ENCODE assay signal across 1 cellular context in the genomic region with DNA sequence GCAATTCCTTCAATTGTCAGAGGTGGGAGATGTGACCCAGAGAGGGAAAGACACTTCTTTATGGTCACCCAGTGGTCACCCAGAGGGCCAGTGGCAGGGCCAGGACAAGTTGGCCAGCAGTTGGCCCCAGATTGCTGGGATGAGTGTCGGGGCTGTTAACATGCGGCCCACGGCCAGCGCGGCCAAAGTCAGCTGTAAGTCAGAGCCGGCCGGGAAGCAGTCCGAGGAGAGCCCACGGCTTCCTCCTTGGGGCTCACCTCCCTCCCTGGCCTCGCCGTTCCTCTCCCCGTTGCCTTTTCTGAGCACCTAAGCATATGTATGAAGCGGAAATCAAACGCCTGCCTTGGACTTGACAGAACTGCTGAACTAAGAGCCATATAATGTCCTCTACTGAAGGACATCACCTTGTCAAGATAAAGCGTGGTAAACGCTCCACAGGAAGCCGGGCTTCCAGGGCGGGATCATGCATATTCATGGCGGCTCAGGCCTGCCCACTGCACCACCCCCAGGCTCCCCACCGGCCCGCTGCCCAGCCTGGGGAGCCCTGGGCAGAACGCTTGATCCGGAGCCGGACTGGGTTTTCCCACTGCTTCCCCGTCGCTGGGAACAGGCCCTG.
A peak's percentile ranks its signal among the peaks of the same experiment; 100 is the strongest.
TF ChIP-seq lines count a peak whose summit lies in the region.

No MANE protein-coding gene starts in this region.

TF ChIP-seq in K562, 482 proteins besides CTCF, POLR2A, EP300 and RAD21 (continued from another document and continues in another):
- TF ChIP-seq, protein P1, sequence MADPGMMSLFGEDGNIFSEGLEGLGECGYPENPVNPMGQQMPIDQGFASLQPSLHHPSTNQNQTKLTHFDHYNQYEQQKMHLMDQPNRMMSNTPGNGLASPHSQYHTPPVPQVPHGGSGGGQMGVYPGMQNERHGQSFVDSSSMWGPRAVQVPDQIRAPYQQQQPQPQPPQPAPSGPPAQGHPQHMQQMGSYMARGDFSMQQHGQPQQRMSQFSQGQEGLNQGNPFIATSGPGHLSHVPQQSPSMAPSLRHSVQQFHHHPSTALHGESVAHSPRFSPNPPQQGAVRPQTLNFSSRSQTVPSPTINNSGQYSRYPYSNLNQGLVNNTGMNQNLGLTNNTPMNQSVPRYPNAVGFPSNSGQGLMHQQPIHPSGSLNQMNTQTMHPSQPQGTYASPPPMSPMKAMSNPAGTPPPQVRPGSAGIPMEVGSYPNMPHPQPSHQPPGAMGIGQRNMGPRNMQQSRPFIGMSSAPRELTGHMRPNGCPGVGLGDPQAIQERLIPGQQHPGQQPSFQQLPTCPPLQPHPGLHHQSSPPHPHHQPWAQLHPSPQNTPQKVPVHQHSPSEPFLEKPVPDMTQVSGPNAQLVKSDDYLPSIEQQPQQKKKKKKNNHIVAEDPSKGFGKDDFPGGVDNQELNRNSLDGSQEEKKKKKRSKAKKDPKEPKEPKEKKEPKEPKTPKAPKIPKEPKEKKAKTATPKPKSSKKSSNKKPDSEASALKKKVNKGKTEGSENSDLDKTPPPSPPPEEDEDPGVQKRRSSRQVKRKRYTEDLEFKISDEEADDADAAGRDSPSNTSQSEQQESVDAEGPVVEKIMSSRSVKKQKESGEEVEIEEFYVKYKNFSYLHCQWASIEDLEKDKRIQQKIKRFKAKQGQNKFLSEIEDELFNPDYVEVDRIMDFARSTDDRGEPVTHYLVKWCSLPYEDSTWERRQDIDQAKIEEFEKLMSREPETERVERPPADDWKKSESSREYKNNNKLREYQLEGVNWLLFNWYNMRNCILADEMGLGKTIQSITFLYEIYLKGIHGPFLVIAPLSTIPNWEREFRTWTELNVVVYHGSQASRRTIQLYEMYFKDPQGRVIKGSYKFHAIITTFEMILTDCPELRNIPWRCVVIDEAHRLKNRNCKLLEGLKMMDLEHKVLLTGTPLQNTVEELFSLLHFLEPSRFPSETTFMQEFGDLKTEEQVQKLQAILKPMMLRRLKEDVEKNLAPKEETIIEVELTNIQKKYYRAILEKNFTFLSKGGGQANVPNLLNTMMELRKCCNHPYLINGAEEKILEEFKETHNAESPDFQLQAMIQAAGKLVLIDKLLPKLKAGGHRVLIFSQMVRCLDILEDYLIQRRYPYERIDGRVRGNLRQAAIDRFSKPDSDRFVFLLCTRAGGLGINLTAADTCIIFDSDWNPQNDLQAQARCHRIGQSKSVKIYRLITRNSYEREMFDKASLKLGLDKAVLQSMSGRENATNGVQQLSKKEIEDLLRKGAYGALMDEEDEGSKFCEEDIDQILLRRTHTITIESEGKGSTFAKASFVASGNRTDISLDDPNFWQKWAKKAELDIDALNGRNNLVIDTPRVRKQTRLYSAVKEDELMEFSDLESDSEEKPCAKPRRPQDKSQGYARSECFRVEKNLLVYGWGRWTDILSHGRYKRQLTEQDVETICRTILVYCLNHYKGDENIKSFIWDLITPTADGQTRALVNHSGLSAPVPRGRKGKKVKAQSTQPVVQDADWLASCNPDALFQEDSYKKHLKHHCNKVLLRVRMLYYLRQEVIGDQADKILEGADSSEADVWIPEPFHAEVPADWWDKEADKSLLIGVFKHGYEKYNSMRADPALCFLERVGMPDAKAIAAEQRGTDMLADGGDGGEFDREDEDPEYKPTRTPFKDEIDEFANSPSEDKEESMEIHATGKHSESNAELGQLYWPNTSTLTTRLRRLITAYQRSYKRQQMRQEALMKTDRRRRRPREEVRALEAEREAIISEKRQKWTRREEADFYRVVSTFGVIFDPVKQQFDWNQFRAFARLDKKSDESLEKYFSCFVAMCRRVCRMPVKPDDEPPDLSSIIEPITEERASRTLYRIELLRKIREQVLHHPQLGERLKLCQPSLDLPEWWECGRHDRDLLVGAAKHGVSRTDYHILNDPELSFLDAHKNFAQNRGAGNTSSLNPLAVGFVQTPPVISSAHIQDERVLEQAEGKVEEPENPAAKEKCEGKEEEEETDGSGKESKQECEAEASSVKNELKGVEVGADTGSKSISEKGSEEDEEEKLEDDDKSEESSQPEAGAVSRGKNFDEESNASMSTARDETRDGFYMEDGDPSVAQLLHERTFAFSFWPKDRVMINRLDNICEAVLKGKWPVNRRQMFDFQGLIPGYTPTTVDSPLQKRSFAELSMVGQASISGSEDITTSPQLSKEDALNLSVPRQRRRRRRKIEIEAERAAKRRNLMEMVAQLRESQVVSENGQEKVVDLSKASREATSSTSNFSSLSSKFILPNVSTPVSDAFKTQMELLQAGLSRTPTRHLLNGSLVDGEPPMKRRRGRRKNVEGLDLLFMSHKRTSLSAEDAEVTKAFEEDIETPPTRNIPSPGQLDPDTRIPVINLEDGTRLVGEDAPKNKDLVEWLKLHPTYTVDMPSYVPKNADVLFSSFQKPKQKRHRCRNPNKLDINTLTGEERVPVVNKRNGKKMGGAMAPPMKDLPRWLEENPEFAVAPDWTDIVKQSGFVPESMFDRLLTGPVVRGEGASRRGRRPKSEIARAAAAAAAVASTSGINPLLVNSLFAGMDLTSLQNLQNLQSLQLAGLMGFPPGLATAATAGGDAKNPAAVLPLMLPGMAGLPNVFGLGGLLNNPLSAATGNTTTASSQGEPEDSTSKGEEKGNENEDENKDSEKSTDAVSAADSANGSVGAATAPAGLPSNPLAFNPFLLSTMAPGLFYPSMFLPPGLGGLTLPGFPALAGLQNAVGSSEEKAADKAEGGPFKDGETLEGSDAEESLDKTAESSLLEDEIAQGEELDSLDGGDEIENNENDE (IDR thresholded peaks at IDR 0.05; ENCODE audit: low read depth, low read length) = no peak
- TF ChIP-seq SMAD4 (CRISPR knock-in tag; conservative IDR thresholded peaks at IDR 0.05) = peak; percentile 63
- TF ChIP-seq MEF2D (tag; conservative IDR thresholded peaks at IDR 0.05; ENCODE audit: low read depth) = no peak; the same call in 1 of the 2 replicates
- TF ChIP-seq CEBPG (CRISPR knock-in tag; IDR thresholded peaks at IDR 0.05) = no peak
- TF ChIP-seq CEBPG (tag; conservative IDR thresholded peaks at IDR 0.05 in 1 of 2, IDR thresholded peaks at IDR 0.05 in 1 of 2) = no peak
- no peak for TF ChIP-seq PHF21A (IDR thresholded peaks at IDR 0.05; ENCODE audit: borderline replicate concordance, low read depth)
- TF ChIP-seq RBM17 (IDR thresholded peaks at IDR 0.05; ENCODE audit: borderline replicate concordance, low read depth, low read length) = no peak
- TF ChIP-seq, protein P2, sequence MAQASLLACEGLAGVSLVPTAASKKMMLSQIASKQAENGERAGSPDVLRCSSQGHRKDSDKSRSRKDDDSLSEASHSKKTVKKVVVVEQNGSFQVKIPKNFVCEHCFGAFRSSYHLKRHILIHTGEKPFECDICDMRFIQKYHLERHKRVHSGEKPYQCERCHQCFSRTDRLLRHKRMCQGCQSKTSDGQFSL (CRISPR knock-in tag; IDR thresholded peaks at IDR 0.05) = no peak
- TF ChIP-seq, protein P2 (tag; IDR thresholded peaks at IDR 0.05) = no peak
- no peak for TF ChIP-seq ZNF347 (CRISPR knock-in tag; IDR thresholded peaks at IDR 0.05; ENCODE audit: low read depth)
- TF ChIP-seq, protein P3, sequence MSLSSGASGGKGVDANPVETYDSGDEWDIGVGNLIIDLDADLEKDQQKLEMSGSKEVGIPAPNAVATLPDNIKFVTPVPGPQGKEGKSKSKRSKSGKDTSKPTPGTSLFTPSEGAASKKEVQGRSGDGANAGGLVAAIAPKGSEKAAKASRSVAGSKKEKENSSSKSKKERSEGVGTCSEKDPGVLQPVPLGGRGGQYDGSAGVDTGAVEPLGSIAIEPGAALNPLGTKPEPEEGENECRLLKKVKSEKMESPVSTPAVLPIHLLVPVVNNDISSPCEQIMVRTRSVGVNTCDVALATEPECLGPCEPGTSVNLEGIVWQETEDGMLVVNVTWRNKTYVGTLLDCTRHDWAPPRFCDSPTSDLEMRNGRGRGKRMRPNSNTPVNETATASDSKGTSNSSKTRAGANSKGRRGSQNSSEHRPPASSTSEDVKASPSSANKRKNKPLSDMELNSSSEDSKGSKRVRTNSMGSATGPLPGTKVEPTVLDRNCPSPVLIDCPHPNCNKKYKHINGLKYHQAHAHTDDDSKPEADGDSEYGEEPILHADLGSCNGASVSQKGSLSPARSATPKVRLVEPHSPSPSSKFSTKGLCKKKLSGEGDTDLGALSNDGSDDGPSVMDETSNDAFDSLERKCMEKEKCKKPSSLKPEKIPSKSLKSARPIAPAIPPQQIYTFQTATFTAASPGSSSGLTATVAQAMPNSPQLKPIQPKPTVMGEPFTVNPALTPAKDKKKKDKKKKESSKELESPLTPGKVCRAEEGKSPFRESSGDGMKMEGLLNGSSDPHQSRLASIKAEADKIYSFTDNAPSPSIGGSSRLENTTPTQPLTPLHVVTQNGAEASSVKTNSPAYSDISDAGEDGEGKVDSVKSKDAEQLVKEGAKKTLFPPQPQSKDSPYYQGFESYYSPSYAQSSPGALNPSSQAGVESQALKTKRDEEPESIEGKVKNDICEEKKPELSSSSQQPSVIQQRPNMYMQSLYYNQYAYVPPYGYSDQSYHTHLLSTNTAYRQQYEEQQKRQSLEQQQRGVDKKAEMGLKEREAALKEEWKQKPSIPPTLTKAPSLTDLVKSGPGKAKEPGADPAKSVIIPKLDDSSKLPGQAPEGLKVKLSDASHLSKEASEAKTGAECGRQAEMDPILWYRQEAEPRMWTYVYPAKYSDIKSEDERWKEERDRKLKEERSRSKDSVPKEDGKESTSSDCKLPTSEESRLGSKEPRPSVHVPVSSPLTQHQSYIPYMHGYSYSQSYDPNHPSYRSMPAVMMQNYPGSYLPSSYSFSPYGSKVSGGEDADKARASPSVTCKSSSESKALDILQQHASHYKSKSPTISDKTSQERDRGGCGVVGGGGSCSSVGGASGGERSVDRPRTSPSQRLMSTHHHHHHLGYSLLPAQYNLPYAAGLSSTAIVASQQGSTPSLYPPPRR (CRISPR knock-in tag; IDR thresholded peaks at IDR 0.05; ENCODE audit: borderline replicate concordance) = no peak
- TF ChIP-seq, protein P4, sequence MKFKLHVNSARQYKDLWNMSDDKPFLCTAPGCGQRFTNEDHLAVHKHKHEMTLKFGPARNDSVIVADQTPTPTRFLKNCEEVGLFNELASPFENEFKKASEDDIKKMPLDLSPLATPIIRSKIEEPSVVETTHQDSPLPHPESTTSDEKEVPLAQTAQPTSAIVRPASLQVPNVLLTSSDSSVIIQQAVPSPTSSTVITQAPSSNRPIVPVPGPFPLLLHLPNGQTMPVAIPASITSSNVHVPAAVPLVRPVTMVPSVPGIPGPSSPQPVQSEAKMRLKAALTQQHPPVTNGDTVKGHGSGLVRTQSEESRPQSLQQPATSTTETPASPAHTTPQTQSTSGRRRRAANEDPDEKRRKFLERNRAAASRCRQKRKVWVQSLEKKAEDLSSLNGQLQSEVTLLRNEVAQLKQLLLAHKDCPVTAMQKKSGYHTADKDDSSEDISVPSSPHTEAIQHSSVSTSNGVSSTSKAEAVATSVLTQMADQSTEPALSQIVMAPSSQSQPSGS (CRISPR knock-in tag; IDR thresholded peaks at IDR 0.05) = no peak
- no peak for TF ChIP-seq ZNF512 (tag; IDR thresholded peaks at IDR 0.05)
- TF ChIP-seq TOE1 (IDR thresholded peaks at IDR 0.05; ENCODE audit: borderline replicate concordance) = peak; percentile 49; the same call in 1 of the 2 replicates
- no peak for TF ChIP-seq TOE1 (CRISPR knock-in tag; IDR thresholded peaks at IDR 0.05; ENCODE audit: borderline replicate concordance, low read depth)
- no peak for TF ChIP-seq THRAP3 (IDR thresholded peaks at IDR 0.05; ENCODE audit: borderline replicate concordance)
- TF ChIP-seq MAZ (CRISPR knock-in tag; conservative IDR thresholded peaks at IDR 0.05 in 1 of 2, IDR thresholded peaks at IDR 0.05 in 1 of 2) = peak; percentile 30 to 31; a peak in 1 of 4 replicates
- TF ChIP-seq MYNN (IDR thresholded peaks at IDR 0.05) = no peak
- TF ChIP-seq MYNN (CRISPR knock-in tag; IDR thresholded peaks at IDR 0.05) = no peak
- no peak for TF ChIP-seq PML (IDR thresholded peaks at IDR 0.05; ENCODE audit: low read length)
- no peak for TF ChIP-seq CBX2 (IDR thresholded peaks at IDR 0.05; ENCODE audit: insufficient read depth, low read length, poor library complexity, severe bottlenecking)
- no peak for TF ChIP-seq ARID3A (IDR thresholded peaks at IDR 0.05; ENCODE audit: borderline replicate concordance, low read depth, low read length)
- TF ChIP-seq FOXM1 (IDR thresholded peaks at IDR 0.05; ENCODE audit: low read depth) = no peak
- TF ChIP-seq FOXM1 (CRISPR knock-in tag; IDR thresholded peaks at IDR 0.05; ENCODE audit: low read depth) = no peak
- TF ChIP-seq CTBP1 (IDR thresholded peaks at IDR 0.05; ENCODE audit: borderline replicate concordance) = peak; percentile 44; the same call in 1 of the 2 replicates
- TF ChIP-seq RBBP5 (IDR thresholded peaks at IDR 0.05; ENCODE audit: borderline replicate concordance, insufficient read depth, low read length, poor library complexity, severe bottlenecking) = no peak
- no peak for TF ChIP-seq IFI16 (CRISPR knock-in tag; IDR thresholded peaks at IDR 0.05)
- no peak for TF ChIP-seq TCF7L2 (IDR thresholded peaks at IDR 0.05; ENCODE audit: low read depth, low read length)
- no peak for TF ChIP-seq ZBTB17 (CRISPR knock-in tag; IDR thresholded peaks at IDR 0.05)
- no peak for TF ChIP-seq SMARCC2 (IDR thresholded peaks at IDR 0.05; ENCODE audit: low read depth)
- TF ChIP-seq SRSF9 (IDR thresholded peaks at IDR 0.05; ENCODE audit: borderline replicate concordance, low read depth, low read length) = no peak
- peak; percentile 70; the same call in 1 of the 2 replicates for TF ChIP-seq EP400 (IDR thresholded peaks at IDR 0.05)
- TF ChIP-seq RUNX1 (IDR thresholded peaks at IDR 0.05; ENCODE audit: low read depth) = no peak
